31 cellular contexts compared by ENCODE assay signal in genomic region chrX:131399692-131400428, GRCh38.
"Had no signal": no experiment of that assay in that cellular context is flagged by ENCODE, and none has a peak within 500 bp of the region (broad histone marks: within the 10 kb centered on the region; RNA-seq: fewer than 3 reads in every experiment).

No MANE protein-coding gene starts in this region.

- H3K36me3 Mint-ChIP-seq: activated CD8-positive, alpha-beta memory T cell treated with anti-CD3 and anti-CD28 coated beads, Interleukin-2, amount 10 ng/mL, durations not matched to agents 7 days and 5 days; activated naive CD4-positive, alpha-beta T cell treated with anti-CD3 and anti-CD28 coated beads, Interleukin-2, amount 10 ng/mL, durations not matched to agents 7 days and 5 days; activated naive CD8-positive, alpha-beta T cell had no signal

- H3K4me1 Mint-ChIP-seq: activated CD4-positive, alpha-beta memory T cell treated with anti-CD3 and anti-CD28 coated beads, Interleukin-2, amount 10 ng/mL, durations not matched to agents 7 days and 5 days; activated CD8-positive, alpha-beta memory T cell treated with anti-CD3 and anti-CD28 coated beads, Interleukin-2, amount 10 ng/mL, durations not matched to agents 7 days and 5 days; activated naive CD4-positive, alpha-beta T cell treated with anti-CD3 and anti-CD28 coated beads, Interleukin-2, amount 10 ng/mL, durations not matched to agents 7 days and 5 days; activated naive CD8-positive, alpha-beta T cell treated with anti-CD3 and anti-CD28 coated beads, Interleukin-2, amount 50 U/mL, for 24 hours; central memory CD8-positive, alpha-beta T cell had no signal

- H3K27ac ChIP-seq: cardiac muscle cell, colonic mucosa, KMS-11 had no signal

- H3K9me3 ChIP-seq: colonic mucosa, MG63 had no signal

- ATAC-seq: activated CD8-positive, alpha-beta memory T cell treated with anti-CD3 and anti-CD28 coated beads, Interleukin-2, amount 10 ng/mL, durations not matched to agents 7 days and 5 days; activated naive CD8-positive, alpha-beta T cell treated with anti-CD3 and anti-CD28 coated beads, Interleukin-2, amount 50 U/mL, for 24 hours had no signal

- H3K4me1 ChIP-seq: colonic mucosa had no signal

- H3K36me3 ChIP-seq: cardiac muscle cell, colonic mucosa, MG63 had no signal

- H3K9ac ChIP-seq: KMS-11 had no signal

- FAIRE-seq: TTC549 had no signal

- H3K4me2 ChIP-seq: KMS-11 had no signal

- DNase-seq: activated CD4-positive, alpha-beta memory T cell treated with anti-CD3 and anti-CD28 coated beads, Interleukin-2, amount 10 ng/mL, durations not matched to agents 7 days and 5 days; activated CD4-positive, alpha-beta T cell treated with anti-CD3 and anti-CD28 coated beads for 4 hours; activated CD4-positive, alpha-beta T cell treated with anti-CD3 and anti-CD28 coated beads, Interleukin-2, amount 50 U/mL, for 1 hour; activated CD4-positive, CD25-positive, alpha-beta regulatory T cell treated with anti-CD3 and anti-CD28 coated beads, Interleukin-2, amount 50 U/mL, for 72 hours; activated CD8-positive, alpha-beta memory T cell treated with anti-CD3 and anti-CD28 coated beads for 24 hours; activated CD8-positive, alpha-beta memory T cell treated with anti-CD3 and anti-CD28 coated beads, Interleukin-2, amount 10 ng/mL, durations not matched to agents 7 days and 5 days; activated CD8-positive, alpha-beta memory T cell treated with anti-CD3 and anti-CD28 coated beads, Interleukin-2, amount 50 U/mL, for 48 hours; activated effector memory CD4-positive, alpha-beta T cell treated with Interleukin-2 at 50 U/mL for 16 hours; activated naive CD4-positive, alpha-beta T cell treated with anti-CD3 and anti-CD28 coated beads, Interleukin-2, amount 10 ng/mL, durations not matched to agents 7 days and 5 days; activated naive CD8-positive, alpha-beta T cell treated with anti-CD3 and anti-CD28 coated beads, Interleukin-2, amount 50 U/mL, for 24 hours; activated T-cell treated with anti-CD3 and anti-CD28 coated beads, Interleukin-2, amount 50 U/mL, for 48 hours; anterior cingulate cortex; colonic mucosa; MG63; NCI-H1436 treated with DMSO at 0.1 percent for 48 hours; NCI-H1694 treated with DMSO at 0.1 percent for 48 hours; NCI-H2029; NCI-H510A; NCI-H526; NCI-H748 treated with DMSO at 0.1 percent for 48 hours; Right ventricle myocardium superior; SW 1271; T-helper 1 cell; T-helper 2 cell; T-helper 9 cell had no signal

- H3K9me3 Mint-ChIP-seq: activated CD4-positive, alpha-beta memory T cell treated with anti-CD3 and anti-CD28 coated beads, Interleukin-2, amount 10 ng/mL, durations not matched to agents 7 days and 5 days; activated naive CD4-positive, alpha-beta T cell treated with anti-CD3 and anti-CD28 coated beads, Interleukin-2, amount 10 ng/mL, durations not matched to agents 7 days and 5 days; activated naive CD8-positive, alpha-beta T cell treated with anti-CD3 and anti-CD28 coated beads, Interleukin-2, amount 50 U/mL, for 24 hours; brain; central memory CD8-positive, alpha-beta T cell had no signal

- H3K27me3 Mint-ChIP-seq: activated CD4-positive, alpha-beta memory T cell treated with anti-CD3 and anti-CD28 coated beads, Interleukin-2, amount 10 ng/mL, durations not matched to agents 7 days and 5 days; activated CD8-positive, alpha-beta memory T cell treated with anti-CD3 and anti-CD28 coated beads, Interleukin-2, amount 10 ng/mL, durations not matched to agents 7 days and 5 days; activated naive CD4-positive, alpha-beta T cell treated with anti-CD3 and anti-CD28 coated beads, Interleukin-2, amount 10 ng/mL, durations not matched to agents 7 days and 5 days; activated naive CD8-positive, alpha-beta T cell; activated naive CD8-positive, alpha-beta T cell treated with anti-CD3 and anti-CD28 coated beads, Interleukin-2, amount 50 U/mL, for 24 hours; central memory CD8-positive, alpha-beta T cell had no signal

- H3K4me3 Mint-ChIP-seq: activated CD4-positive, alpha-beta memory T cell treated with anti-CD3 and anti-CD28 coated beads, Interleukin-2, amount 10 ng/mL, durations not matched to agents 7 days and 5 days; activated CD8-positive, alpha-beta memory T cell treated with anti-CD3 and anti-CD28 coated beads, Interleukin-2, amount 10 ng/mL, durations not matched to agents 7 days and 5 days; activated naive CD4-positive, alpha-beta T cell treated with anti-CD3 and anti-CD28 coated beads, Interleukin-2, amount 10 ng/mL, durations not matched to agents 7 days and 5 days; activated naive CD8-positive, alpha-beta T cell; activated naive CD8-positive, alpha-beta T cell treated with anti-CD3 and anti-CD28 coated beads, Interleukin-2, amount 50 U/mL, for 24 hours; brain; central memory CD8-positive, alpha-beta T cell had no signal

- H3K27me3 ChIP-seq: cardiac muscle cell, colonic mucosa, MG63 had no signal

- H3K27ac Mint-ChIP-seq: activated CD4-positive, alpha-beta memory T cell treated with anti-CD3 and anti-CD28 coated beads, Interleukin-2, amount 10 ng/mL, durations not matched to agents 7 days and 5 days; activated CD8-positive, alpha-beta memory T cell treated with anti-CD3 and anti-CD28 coated beads, Interleukin-2, amount 10 ng/mL, durations not matched to agents 7 days and 5 days; activated naive CD4-positive, alpha-beta T cell treated with anti-CD3 and anti-CD28 coated beads, Interleukin-2, amount 10 ng/mL, durations not matched to agents 7 days and 5 days; activated naive CD8-positive, alpha-beta T cell; activated naive CD8-positive, alpha-beta T cell treated with anti-CD3 and anti-CD28 coated beads, Interleukin-2, amount 50 U/mL, for 24 hours; brain had no signal

- H3K4me3 ChIP-seq: cardiac muscle cell, colonic mucosa, MG63 had no signal
